ENCODE assay signal across 1 cellular context in the genomic region with DNA sequence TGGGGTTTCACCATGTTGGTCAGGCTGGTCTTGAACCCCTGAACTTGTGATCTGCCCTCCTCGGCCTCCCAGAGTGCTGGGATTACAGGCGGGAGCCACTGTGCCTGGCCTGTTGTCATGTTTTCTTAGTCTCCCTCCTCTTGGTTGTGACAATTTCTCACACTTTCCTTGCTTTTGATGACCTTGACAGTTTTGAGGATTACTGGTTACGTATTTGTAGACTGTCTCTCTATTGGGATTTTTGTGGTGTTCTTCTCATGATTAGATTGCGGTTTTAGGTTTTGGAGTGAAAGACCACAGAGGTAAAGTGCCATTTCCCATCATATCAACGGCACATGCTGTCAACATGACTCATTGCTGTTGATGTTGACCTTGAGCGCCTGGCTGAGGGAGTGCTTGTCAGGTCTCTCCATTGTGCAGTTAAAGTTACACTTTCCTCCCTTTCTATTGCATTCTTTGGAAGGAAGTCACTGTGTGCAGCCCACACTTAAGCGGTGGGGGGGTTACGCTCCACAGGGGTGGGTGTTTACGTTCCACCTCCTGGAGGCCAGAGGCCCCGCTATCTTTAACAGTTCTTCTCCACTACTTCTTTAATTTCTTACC.
A peak's percentile ranks its signal among the peaks of the same experiment; 100 is the strongest.
TF ChIP-seq lines count a peak whose summit lies in the region.

No MANE protein-coding gene starts in this region.

TF ChIP-seq in K562, 482 proteins besides CTCF, POLR2A, EP300 and RAD21 (continued from another document and continues in another):
- TF ChIP-seq, protein P1, sequence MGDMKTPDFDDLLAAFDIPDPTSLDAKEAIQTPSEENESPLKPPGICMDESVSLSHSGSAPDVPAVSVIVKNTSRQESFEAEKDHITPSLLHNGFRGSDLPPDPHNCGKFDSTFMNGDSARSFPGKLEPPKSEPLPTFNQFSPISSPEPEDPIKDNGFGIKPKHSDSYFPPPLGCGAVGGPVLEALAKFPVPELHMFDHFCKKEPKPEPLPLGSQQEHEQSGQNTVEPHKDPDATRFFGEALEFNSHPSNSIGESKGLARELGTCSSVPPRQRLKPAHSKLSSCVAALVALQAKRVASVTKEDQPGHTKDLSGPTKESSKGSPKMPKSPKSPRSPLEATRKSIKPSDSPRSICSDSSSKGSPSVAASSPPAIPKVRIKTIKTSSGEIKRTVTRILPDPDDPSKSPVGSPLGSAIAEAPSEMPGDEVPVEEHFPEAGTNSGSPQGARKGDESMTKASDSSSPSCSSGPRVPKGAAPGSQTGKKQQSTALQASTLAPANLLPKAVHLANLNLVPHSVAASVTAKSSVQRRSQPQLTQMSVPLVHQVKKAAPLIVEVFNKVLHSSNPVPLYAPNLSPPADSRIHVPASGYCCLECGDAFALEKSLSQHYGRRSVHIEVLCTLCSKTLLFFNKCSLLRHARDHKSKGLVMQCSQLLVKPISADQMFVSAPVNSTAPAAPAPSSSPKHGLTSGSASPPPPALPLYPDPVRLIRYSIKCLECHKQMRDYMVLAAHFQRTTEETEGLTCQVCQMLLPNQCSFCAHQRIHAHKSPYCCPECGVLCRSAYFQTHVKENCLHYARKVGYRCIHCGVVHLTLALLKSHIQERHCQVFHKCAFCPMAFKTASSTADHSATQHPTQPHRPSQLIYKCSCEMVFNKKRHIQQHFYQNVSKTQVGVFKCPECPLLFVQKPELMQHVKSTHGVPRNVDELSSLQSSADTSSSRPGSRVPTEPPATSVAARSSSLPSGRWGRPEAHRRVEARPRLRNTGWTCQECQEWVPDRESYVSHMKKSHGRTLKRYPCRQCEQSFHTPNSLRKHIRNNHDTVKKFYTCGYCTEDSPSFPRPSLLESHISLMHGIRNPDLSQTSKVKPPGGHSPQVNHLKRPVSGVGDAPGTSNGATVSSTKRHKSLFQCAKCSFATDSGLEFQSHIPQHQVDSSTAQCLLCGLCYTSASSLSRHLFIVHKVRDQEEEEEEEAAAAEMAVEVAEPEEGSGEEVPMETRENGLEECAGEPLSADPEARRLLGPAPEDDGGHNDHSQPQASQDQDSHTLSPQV (IDR thresholded peaks at IDR 0.05) = no peak
- TF ChIP-seq GABPA (tag; conservative IDR thresholded peaks at IDR 0.05; ENCODE audit: low read depth) = 0 out of 2 replicates have a peak, but pooled peaks have one; percentile 23
- TF ChIP-seq, protein P2, sequence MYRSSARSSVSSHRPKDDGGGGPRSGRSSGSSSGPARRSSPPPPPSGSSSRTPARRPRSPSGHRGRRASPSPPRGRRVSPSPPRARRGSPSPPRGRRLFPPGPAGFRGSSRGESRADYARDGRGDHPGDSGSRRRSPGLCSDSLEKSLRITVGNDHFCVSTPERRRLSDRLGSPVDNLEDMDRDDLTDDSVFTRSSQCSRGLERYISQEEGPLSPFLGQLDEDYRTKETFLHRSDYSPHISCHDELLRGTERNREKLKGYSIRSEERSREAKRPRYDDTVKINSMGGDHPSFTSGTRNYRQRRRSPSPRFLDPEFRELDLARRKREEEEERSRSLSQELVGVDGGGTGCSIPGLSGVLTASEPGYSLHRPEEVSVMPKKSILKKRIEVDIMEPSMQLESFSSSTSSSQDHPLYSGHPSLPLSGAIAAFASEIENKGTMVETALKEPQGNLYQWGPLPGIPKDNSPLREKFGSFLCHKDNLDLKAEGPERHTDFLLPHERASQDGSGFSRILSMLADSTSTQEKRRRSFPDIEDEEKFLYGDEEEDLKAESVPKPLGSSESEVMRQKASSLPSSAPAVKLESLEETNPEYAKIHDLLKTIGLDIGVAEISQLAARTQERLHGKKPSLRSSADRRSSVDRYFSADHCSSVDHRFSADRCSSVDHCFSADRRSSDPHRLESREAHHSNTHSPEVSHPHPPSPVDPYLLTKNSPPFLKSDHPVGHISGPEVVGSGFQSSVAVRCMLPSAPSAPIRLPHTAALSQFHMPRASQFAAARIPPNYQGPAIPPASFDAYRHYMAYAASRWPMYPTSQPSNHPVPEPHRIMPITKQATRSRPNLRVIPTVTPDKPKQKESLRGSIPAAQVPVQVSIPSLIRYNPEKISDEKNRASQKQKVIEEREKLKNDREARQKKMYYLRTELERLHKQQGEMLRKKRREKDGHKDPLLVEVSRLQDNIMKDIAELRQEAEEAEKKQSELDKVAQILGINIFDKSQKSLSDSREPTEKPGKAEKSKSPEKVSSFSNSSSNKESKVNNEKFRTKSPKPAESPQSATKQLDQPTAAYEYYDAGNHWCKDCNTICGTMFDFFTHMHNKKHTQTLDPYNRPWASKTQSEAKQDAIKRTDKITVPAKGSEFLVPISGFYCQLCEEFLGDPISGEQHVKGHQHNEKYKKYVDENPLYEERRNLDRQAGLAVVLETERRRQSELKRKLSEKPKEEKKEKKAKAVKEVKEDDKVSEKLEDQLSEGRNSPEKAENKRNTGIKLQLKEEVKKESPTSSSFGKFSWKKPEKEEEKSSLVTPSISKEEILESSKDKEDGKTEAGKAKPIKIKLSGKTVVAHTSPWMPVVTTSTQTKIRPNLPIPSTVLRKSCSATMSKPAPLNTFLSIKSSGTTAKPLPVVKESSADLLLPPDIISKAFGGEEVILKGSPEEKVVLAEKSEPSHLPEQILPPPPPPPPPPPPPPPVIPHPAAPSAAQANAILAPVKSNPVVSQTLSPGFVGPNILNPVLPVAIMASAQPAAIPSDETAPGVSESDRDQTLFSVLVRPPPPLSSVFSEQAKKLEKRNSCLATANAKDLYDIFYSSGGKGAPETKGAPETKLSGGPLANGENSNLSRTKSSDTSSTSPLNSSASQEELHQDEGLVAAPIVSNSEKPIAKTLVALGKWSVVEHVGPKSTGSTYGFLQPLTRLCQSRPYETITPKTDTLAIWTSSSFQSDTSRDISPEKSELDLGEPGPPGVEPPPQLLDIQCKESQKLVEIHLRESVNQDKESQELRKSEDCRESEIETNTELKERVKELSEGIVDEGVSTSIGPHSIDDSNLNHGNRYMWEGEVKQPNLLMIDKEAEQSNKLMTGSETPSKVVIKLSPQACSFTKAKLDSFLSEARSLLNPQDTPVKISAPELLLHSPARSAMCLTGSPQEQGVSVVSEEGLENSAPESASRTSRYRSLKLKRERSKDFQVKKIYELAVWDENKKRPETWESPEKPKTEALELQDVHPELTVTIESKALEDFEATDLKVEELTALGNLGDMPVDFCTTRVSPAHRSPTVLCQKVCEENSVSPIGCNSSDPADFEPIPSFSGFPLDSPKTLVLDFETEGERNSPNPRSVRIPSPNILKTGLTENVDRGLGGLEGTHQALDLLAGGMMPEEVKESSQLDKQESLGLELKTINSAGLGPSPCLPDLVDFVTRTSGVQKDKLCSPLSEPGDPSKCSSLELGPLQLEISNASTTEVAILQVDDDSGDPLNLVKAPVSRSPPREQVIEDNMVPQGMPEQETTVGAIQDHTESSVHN (IDR thresholded peaks at IDR 0.05; ENCODE audit: borderline replicate concordance in 1 of 2, low read depth in 1 of 2) = peak in 1 of 2 experiments; percentile 73; a peak in 1 of 4 replicates
- TF ChIP-seq, protein P3, sequence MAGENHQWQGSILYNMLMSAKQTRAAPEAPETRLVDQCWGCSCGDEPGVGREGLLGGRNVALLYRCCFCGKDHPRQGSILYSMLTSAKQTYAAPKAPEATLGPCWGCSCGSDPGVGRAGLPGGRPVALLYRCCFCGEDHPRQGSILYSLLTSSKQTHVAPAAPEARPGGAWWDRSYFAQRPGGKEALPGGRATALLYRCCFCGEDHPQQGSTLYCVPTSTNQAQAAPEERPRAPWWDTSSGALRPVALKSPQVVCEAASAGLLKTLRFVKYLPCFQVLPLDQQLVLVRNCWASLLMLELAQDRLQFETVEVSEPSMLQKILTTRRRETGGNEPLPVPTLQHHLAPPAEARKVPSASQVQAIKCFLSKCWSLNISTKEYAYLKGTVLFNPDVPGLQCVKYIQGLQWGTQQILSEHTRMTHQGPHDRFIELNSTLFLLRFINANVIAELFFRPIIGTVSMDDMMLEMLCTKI (IDR thresholded peaks at IDR 0.05; ENCODE audit: partially characterized antibody) = no peak
- TF ChIP-seq, protein P4, sequence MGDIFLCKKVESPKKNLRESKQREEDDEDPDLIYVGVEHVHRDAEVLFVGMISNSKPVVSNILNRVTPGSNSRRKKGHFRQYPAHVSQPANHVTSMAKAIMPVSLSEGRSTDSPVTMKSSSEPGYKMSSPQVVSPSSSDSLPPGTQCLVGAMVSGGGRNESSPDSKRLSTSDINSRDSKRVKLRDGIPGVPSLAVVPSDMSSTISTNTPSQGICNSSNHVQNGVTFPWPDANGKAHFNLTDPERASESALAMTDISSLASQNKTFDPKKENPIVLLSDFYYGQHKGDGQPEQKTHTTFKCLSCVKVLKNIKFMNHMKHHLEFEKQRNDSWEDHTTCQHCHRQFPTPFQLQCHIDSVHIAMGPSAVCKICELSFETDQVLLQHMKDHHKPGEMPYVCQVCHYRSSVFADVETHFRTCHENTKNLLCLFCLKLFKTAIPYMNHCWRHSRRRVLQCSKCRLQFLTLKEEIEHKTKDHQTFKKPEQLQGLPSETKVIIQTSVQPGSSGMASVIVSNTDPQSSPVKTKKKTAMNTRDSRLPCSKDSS (IDR thresholded peaks at IDR 0.05; ENCODE audit: low read depth, partially characterized antibody) = no peak
- TF ChIP-seq ARHGAP35 (IDR thresholded peaks at IDR 0.05; ENCODE audit: partially characterized antibody) = no peak
- TF ChIP-seq, protein P5, sequence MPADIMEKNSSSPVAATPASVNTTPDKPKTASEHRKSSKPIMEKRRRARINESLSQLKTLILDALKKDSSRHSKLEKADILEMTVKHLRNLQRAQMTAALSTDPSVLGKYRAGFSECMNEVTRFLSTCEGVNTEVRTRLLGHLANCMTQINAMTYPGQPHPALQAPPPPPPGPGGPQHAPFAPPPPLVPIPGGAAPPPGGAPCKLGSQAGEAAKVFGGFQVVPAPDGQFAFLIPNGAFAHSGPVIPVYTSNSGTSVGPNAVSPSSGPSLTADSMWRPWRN (IDR thresholded peaks at IDR 0.05; ENCODE audit: low read depth) = peak; percentile 98
- TF ChIP-seq JUND (IDR thresholded peaks at IDR 0.05; ENCODE audit: borderline replicate concordance, low read depth, low read length) = peak; percentile 96
- peak; percentile 94; the same call in 2 of the 3 replicates for TF ChIP-seq JUND (tag; IDR thresholded peaks at IDR 0.05; ENCODE audit: borderline replicate concordance, low read depth, low read length)
- peak; percentile 94 for TF ChIP-seq SOX6 (IDR thresholded peaks at IDR 0.05)
- TF ChIP-seq, protein P6, sequence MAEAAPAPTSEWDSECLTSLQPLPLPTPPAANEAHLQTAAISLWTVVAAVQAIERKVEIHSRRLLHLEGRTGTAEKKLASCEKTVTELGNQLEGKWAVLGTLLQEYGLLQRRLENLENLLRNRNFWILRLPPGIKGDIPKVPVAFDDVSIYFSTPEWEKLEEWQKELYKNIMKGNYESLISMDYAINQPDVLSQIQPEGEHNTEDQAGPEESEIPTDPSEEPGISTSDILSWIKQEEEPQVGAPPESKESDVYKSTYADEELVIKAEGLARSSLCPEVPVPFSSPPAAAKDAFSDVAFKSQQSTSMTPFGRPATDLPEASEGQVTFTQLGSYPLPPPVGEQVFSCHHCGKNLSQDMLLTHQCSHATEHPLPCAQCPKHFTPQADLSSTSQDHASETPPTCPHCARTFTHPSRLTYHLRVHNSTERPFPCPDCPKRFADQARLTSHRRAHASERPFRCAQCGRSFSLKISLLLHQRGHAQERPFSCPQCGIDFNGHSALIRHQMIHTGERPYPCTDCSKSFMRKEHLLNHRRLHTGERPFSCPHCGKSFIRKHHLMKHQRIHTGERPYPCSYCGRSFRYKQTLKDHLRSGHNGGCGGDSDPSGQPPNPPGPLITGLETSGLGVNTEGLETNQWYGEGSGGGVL (CRISPR knock-in tag; IDR thresholded peaks at IDR 0.05) = no peak
- no peak for TF ChIP-seq RFX7 (CRISPR knock-in tag; IDR thresholded peaks at IDR 0.05)
- TF ChIP-seq DMBX1 (CRISPR knock-in tag; IDR thresholded peaks at IDR 0.05; ENCODE audit: borderline replicate concordance) = no peak
- no peak for TF ChIP-seq ZC3H4 (CRISPR knock-in tag; IDR thresholded peaks at IDR 0.05; ENCODE audit: borderline replicate concordance)
- peak; percentile 83 for TF ChIP-seq ATF7 (IDR thresholded peaks at IDR 0.05)
- TF ChIP-seq ETS2 (tag; IDR thresholded peaks at IDR 0.05; ENCODE audit: borderline replicate concordance, poor library complexity, severe bottlenecking) = no peak
- TF ChIP-seq, protein P7, sequence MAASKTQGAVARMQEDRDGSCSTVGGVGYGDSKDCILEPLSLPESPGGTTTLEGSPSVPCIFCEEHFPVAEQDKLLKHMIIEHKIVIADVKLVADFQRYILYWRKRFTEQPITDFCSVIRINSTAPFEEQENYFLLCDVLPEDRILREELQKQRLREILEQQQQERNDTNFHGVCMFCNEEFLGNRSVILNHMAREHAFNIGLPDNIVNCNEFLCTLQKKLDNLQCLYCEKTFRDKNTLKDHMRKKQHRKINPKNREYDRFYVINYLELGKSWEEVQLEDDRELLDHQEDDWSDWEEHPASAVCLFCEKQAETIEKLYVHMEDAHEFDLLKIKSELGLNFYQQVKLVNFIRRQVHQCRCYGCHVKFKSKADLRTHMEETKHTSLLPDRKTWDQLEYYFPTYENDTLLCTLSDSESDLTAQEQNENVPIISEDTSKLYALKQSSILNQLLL (CRISPR knock-in tag; IDR thresholded peaks at IDR 0.05; ENCODE audit: borderline replicate concordance) = no peak
- peak; percentile 80 for TF ChIP-seq C11orf30 (IDR thresholded peaks at IDR 0.05; ENCODE audit: low read depth)
- no peak for TF ChIP-seq SP2 (IDR thresholded peaks at IDR 0.05; ENCODE audit: extremely low read depth, low read depth, low read length, poor library complexity, severe bottlenecking)
- TF ChIP-seq SMARCA5 (IDR thresholded peaks at IDR 0.05) = no peak
- TF ChIP-seq ZNF707 (CRISPR knock-in tag; conservative IDR thresholded peaks at IDR 0.05) = no peak
- no peak for TF ChIP-seq SMAD1 (IDR thresholded peaks at IDR 0.05; ENCODE audit: low read depth, low read length, partially characterized antibody)
- no peak for TF ChIP-seq ZNF354B (CRISPR knock-in tag; IDR thresholded peaks at IDR 0.05)
- 0 out of 2 replicates have a peak, but pooled peaks have one; percentile 36 for TF ChIP-seq MTA2 (IDR thresholded peaks at IDR 0.05; ENCODE audit: low read depth)
- no peak; the same call in 1 of the 2 replicates for TF ChIP-seq GATAD2A (IDR thresholded peaks at IDR 0.05)
- TF ChIP-seq MYC (IDR thresholded peaks at IDR 0.05; ENCODE audit: low read depth, low read length) = peak; percentile 55
- no peak for TF ChIP-seq MYC (CRISPR knock-in tag; IDR thresholded peaks at IDR 0.05; ENCODE audit: borderline replicate concordance, low read depth)
- TF ChIP-seq, protein P8, sequence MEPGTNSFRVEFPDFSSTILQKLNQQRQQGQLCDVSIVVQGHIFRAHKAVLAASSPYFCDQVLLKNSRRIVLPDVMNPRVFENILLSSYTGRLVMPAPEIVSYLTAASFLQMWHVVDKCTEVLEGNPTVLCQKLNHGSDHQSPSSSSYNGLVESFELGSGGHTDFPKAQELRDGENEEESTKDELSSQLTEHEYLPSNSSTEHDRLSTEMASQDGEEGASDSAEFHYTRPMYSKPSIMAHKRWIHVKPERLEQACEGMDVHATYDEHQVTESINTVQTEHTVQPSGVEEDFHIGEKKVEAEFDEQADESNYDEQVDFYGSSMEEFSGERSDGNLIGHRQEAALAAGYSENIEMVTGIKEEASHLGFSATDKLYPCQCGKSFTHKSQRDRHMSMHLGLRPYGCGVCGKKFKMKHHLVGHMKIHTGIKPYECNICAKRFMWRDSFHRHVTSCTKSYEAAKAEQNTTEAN (CRISPR knock-in tag; IDR thresholded peaks at IDR 0.05) = no peak
- no peak for TF ChIP-seq SAFB (IDR thresholded peaks at IDR 0.05; ENCODE audit: borderline replicate concordance, low read depth, low read length)
- TF ChIP-seq GTF2E2 (tag; IDR thresholded peaks at IDR 0.05) = no peak
- 0 out of 2 replicates have a peak, but pooled peaks have one; percentile 29 for TF ChIP-seq TCF7 (IDR thresholded peaks at IDR 0.05; ENCODE audit: borderline replicate concordance)
- peak; percentile 89 for TF ChIP-seq CBFA2T3 (IDR thresholded peaks at IDR 0.05)
- no peak for TF ChIP-seq SIN3B (IDR thresholded peaks at IDR 0.05; ENCODE audit: low read depth)
- TF ChIP-seq PPARD (CRISPR knock-in tag; IDR thresholded peaks at IDR 0.05) = no peak
- TF ChIP-seq SMARCB1 (IDR thresholded peaks at IDR 0.05; ENCODE audit: insufficient read length, low read depth) = no peak
- TF ChIP-seq ESRRA (IDR thresholded peaks at IDR 0.05; ENCODE audit: borderline replicate concordance, low read depth) = peak; percentile 99
- no peak for TF ChIP-seq BRF1 (IDR thresholded peaks at IDR 0.05; ENCODE audit: borderline replicate concordance, extremely low read depth, insufficient read length)
